ENCODE assay signal across 14 cellular contexts in genomic region chr10:24505759-24506158, GRCh38.
A peak's percentile ranks its signal among the peaks of the same experiment; 100 is the strongest.
DNase-seq lines count a peak whose midpoint lies in the region; FAIRE-seq and TF ChIP-seq lines count a peak whose summit lies in the region.
"Had no signal": no experiment of that assay in that cellular context is flagged by ENCODE, and none has a peak within 500 bp of the region (broad histone marks: within the 10 kb centered on the region; RNA-seq: fewer than 3 reads in every experiment).

No MANE protein-coding gene starts in this region.

- H3K4me2 ChIP-seq in astrocyte (ENCODE audit: low read length) (no peak overlapping the region), fibroblast of lung (ENCODE audit: extremely low read depth, insufficient read depth, low read length) (no peak overlapping the region)

- no peaks in the 10 kb centered on the region for H3K27me3 Mint-ChIP-seq in astrocyte (ENCODE audit: low read depth, unreplicated experiment)

- H3K9me3 ChIP-seq in astrocyte (ENCODE audit: insufficient read depth, low read depth, low read length) = no peaks in the 10 kb centered on the region
- no peaks in the 10 kb centered on the region for H3K9me3 ChIP-seq in fibroblast of lung (ENCODE audit: control insufficient read depth, insufficient read depth, low read depth, low read length)
- no peaks in the 10 kb centered on the region for H3K9me3 ChIP-seq in prostate gland

- H4K20me1 ChIP-seq in astrocyte (ENCODE audit: insufficient read depth, low read length) (peaks cover 3% of the 10 kb centered on the region), fibroblast of lung (ENCODE audit: control insufficient read depth, extremely low read depth, insufficient read depth, low read length) (no peaks in the 10 kb centered on the region)

- H3K9me3 Mint-ChIP-seq in astrocyte (ENCODE audit: unreplicated experiment) = no peaks in the 10 kb centered on the region

- H3K4me1 Mint-ChIP-seq in astrocyte (ENCODE audit: low read depth, unreplicated experiment) = peaks cover 32% of the 10 kb centered on the region

- TF ChIP-seq POLR2A in prostate gland (IDR thresholded peaks at IDR 0.05) = no peak

- no peak for TF ChIP-seq CTCF in astrocyte (IDR thresholded peaks at IDR 0.05; ENCODE audit: insufficient read depth, low read depth, low read length)
- TF ChIP-seq CTCF in fibroblast of lung (conservative IDR thresholded peaks at IDR 0.05 in 1 of 2, IDR thresholded peaks at IDR 0.05 in 1 of 2; ENCODE audit: low read depth in 1 of 2, low read length in 2 of 2) = no peak
- no peak for TF ChIP-seq CTCF in prostate gland (IDR thresholded peaks at IDR 0.05)

- no peak overlapping the region for H3K4me3 ChIP-seq in astrocyte (ENCODE audit: insufficient read depth, low read depth, low read length)
- H3K4me3 ChIP-seq in fibroblast of lung (replicated peaks in 1 of 4; ENCODE audit: control extremely low read depth in 1 of 4, insufficient read depth in 1 of 4, low read depth in 3 of 4, low read length in 4 of 4) = no peak overlapping the region
- H3K4me3 ChIP-seq in prostate gland = no peak overlapping the region

- WGBS in prostate gland = 33% methylated on average over 7 of the region's 7 CpGs

- H3K27ac ChIP-seq in astrocyte (ENCODE audit: low read depth, low read length) = no peak overlapping the region
- no peak overlapping the region for H3K27ac ChIP-seq in fibroblast of lung (ENCODE audit: insufficient read depth, low read length)
- peak overlapping the region; percentile 1 to 50 for H3K27ac ChIP-seq in prostate gland

- H3K4me3 Mint-ChIP-seq in astrocyte (ENCODE audit: unreplicated experiment) = no peak overlapping the region

- H3K9ac ChIP-seq in astrocyte (ENCODE audit: low read length) (no peak overlapping the region), fibroblast of lung (ENCODE audit: insufficient read depth, low read length) (no peak overlapping the region)

- peaks cover 21% of the 10 kb centered on the region for H3K36me3 Mint-ChIP-seq in astrocyte (ENCODE audit: low read depth, unreplicated experiment)

- H2AFZ ChIP-seq in astrocyte (ENCODE audit: low read depth, low read length) (no peak overlapping the region), fibroblast of lung (ENCODE audit: low read length) (no peak overlapping the region)

- H3K4me1 ChIP-seq in astrocyte (ENCODE audit: insufficient read depth, low read length) (peaks cover 8% of the 10 kb centered on the region), fibroblast of lung (ENCODE audit: control insufficient read depth, extremely low read depth, insufficient read depth, low read length) (no peaks in the 10 kb centered on the region), prostate gland (replicated peaks) (no peaks in the 10 kb centered on the region)

- H3K36me3 ChIP-seq in astrocyte (ENCODE audit: insufficient read depth, low read length) (peaks cover 16% of the 10 kb centered on the region), fibroblast of lung (ENCODE audit: control insufficient read depth, insufficient read depth, low read length) (no peaks in the 10 kb centered on the region), prostate gland (no peaks in the 10 kb centered on the region)

- DNase-seq in NCI-H1105 treated with DMSO at 0.1 percent for 48 hours (lab: John Stamatoyannopoulos, UW) (peak; percentile 15), NCI-H1105 (lab: John Stamatoyannopoulos, UW) (no peak), astrocyte (ENCODE audit: low read depth) (peak; percentile 64), fibroblast of lung (ENCODE audit: low read depth in 2 of 2) (peak; percentile 27 to 62), prostate gland (ENCODE audit: low spot score) (peak; percentile 80), LoVo (ENCODE audit: low spot score) (no peak), cerebellar nuclear complex (lab: John Stamatoyannopoulos, UW) (no peak)
- DNase-seq in activated CD4-positive, CD25-positive, alpha-beta regulatory T cell (lab: John Stamatoyannopoulos, UW) = no peak
- DNase-seq: C1 segment of cervical spinal cord, DMS 273 treated with DMSO at 0.1 percent for 48 hours, H7, Karpas-422, NCI-H2029, NCI-H510A treated with DMSO at 0.1 percent for 48 hours had no signal

- H3K27me3 ChIP-seq in astrocyte (ENCODE audit: insufficient read depth, low read length) (no peaks in the 10 kb centered on the region), fibroblast of lung (ENCODE audit: control insufficient read depth, insufficient read depth, low read length) (no peaks in the 10 kb centered on the region), prostate gland (replicated peaks; ENCODE audit: insufficient read depth) (no peaks in the 10 kb centered on the region)

- intact Hi-C loops in prostate gland (cut with DNase I) = loop anchor here (10.0 kb wide), 1 partner anchor 301 kb away; the partner anchor contains the start of gene KIAA1217

- H3K79me2 ChIP-seq in astrocyte (ENCODE audit: insufficient read depth, low read length) = no peaks in the 10 kb centered on the region
- no peaks in the 10 kb centered on the region for H3K79me2 ChIP-seq in fibroblast of lung (ENCODE audit: control insufficient read depth, insufficient read depth, low read length)

- FAIRE-seq in astrocyte (lab: Jason Lieb, UNC) = no peak

- H3K27ac Mint-ChIP-seq in astrocyte (ENCODE audit: unreplicated experiment) = no peak overlapping the region

Comparison
In these comparisons a context has a peak if more than half of its experiments do, and no peak if none do; other contexts are left out.
1. DNase-seq: peak in NCI-H1105 treated with DMSO at 0.1 percent for 48 hours (single experiment), astrocyte (single experiment), fibroblast of lung (2 of 2) and prostate gland (single experiment); none in NCI-H1105 (single experiment), activated CD4-positive, CD25-positive, alpha-beta regulatory T cell (0 of 4), LoVo (single experiment) and cerebellar nuclear complex (0 of 2).
2. H3K27ac ChIP-seq: peak in prostate gland (2 of 2); none in astrocyte (single experiment) and fibroblast of lung (single experiment).